1 cellular context compared by ENCODE assay signal in the genomic region with DNA sequence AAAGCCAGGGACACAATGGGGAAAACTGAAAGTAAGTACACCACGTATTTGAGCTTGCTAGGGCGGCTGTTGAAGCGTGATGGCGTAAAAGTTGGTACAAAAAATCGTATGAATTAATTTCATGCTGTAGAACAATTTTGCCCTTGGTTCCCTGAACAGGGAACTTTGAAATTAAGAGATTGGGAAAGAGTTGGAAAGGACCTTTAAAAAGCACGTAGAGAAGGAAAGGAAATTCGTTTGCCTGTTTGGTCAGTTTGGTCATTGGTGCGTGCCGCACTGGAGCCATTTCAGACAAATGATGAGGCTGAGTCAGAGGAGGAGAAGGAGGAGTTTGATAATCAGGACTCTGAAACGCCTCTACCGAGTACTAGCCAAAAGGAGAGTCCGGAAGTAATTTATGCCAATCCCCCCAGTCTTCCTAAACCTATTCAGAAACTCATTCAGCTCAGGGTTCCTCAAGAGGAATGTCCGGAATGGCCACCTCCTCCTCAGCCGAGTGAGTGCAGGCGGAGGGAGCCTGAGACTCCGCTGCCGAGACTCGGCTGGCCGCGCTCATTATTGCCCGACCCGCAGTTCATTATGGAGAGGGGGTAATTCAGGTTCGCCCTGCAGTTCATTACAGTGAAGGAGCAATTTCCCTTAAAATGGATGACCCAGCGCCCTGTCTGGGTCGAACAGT.
TF ChIP-seq lines count a peak whose summit lies in the region.

No MANE protein-coding gene starts in this region.

TF ChIP-seq in HEK293, 187 proteins besides CTCF, POLR2A, EP300 and RAD21 (continued from another document and continues in another):
- TF ChIP-seq, protein P1, sequence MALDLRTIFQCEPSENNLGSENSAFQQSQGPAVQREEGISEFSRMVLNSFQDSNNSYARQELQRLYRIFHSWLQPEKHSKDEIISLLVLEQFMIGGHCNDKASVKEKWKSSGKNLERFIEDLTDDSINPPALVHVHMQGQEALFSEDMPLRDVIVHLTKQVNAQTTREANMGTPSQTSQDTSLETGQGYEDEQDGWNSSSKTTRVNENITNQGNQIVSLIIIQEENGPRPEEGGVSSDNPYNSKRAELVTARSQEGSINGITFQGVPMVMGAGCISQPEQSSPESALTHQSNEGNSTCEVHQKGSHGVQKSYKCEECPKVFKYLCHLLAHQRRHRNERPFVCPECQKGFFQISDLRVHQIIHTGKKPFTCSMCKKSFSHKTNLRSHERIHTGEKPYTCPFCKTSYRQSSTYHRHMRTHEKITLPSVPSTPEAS (tag by site-specific recombination; IDR thresholded peaks at IDR 0.05): no peak
- TF ChIP-seq, protein P2, sequence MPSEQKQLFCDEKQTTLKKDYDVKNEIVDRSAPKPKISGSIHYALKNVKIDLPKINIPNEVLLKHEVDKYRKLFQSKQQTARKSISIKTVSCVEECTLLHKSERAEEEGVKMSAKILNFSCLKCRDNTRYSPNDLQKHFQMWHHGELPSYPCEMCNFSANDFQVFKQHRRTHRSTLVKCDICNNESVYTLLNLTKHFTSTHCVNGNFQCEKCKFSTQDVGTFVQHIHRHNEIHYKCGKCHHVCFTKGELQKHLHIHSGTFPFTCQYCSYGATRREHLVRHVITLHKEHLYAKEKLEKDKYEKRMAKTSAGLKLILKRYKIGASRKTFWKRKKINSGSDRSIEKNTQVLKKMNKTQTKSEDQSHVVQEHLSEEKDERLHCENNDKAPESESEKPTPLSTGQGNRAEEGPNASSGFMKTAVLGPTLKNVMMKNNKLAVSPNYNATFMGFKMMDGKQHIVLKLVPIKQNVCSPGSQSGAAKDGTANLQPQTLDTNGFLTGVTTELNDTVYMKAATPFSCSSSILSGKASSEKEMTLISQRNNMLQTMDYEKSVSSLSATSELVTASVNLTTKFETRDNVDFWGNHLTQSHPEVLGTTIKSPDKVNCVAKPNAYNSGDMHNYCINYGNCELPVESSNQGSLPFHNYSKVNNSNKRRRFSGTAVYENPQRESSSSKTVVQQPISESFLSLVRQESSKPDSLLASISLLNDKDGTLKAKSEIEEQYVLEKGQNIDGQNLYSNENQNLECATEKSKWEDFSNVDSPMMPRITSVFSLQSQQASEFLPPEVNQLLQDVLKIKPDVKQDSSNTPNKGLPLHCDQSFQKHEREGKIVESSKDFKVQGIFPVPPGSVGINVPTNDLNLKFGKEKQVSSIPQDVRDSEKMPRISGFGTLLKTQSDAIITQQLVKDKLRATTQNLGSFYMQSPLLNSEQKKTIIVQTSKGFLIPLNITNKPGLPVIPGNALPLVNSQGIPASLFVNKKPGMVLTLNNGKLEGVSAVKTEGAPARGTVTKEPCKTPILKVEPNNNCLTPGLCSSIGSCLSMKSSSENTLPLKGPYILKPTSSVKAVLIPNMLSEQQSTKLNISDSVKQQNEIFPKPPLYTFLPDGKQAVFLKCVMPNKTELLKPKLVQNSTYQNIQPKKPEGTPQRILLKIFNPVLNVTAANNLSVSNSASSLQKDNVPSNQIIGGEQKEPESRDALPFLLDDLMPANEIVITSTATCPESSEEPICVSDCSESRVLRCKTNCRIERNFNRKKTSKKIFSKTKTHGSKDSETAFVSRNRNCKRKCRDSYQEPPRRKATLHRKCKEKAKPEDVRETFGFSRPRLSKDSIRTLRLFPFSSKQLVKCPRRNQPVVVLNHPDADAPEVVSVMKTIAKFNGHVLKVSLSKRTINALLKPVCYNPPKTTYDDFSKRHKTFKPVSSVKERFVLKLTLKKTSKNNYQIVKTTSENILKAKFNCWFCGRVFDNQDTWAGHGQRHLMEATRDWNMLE (tag by site-specific recombination; conservative IDR thresholded peaks at IDR 0.05; ENCODE audit: low read depth): no peak
- TF ChIP-seq ZNF169 (tag by site-specific recombination; IDR thresholded peaks at IDR 0.05) (no peak), ZNF48 (tag by site-specific recombination; IDR thresholded peaks at IDR 0.05) (no peak), ZNF747 (tag by site-specific recombination; IDR thresholded peaks at IDR 0.05) (no peak), ZNF324 (tag by site-specific recombination; IDR thresholded peaks at IDR 0.05) (no peak), ZNF248 (tag by site-specific recombination; IDR thresholded peaks at IDR 0.05) (no peak), ZNF777 (tag by site-specific recombination; IDR thresholded peaks at IDR 0.05; ENCODE audit: borderline replicate concordance) (no peak), ZNF792 (tag by site-specific recombination; IDR thresholded peaks at IDR 0.05) (no peak), ZNF121 (tag by site-specific recombination; IDR thresholded peaks at IDR 0.05) (no peak), ZBTB17 (tag by site-specific recombination; IDR thresholded peaks at IDR 0.05) (peak; percentile 95), ZNF473 (tag by site-specific recombination; IDR thresholded peaks at IDR 0.05) (no peak), KLF1 (tag by site-specific recombination; IDR thresholded peaks at IDR 0.05) (no peak), ZNF112 (tag by site-specific recombination; IDR thresholded peaks at IDR 0.05) (no peak), ZNF24 (tag by site-specific recombination; IDR thresholded peaks at IDR 0.05) (0 out of 2 replicates have a peak, but pooled peaks have one; percentile 63), ZNF311 (tag by site-specific recombination; IDR thresholded peaks at IDR 0.05; ENCODE audit: borderline replicate concordance) (no peak), ZNF629 (tag by site-specific recombination; IDR thresholded peaks at IDR 0.05) (peak; percentile 43), ZNF10 (tag by site-specific recombination; IDR thresholded peaks at IDR 0.05) (no peak), ZNF549 (tag by site-specific recombination; IDR thresholded peaks at IDR 0.05) (no peak), ZNF202 (tag by site-specific recombination; IDR thresholded peaks at IDR 0.05; ENCODE audit: borderline replicate concordance) (no peak), ZBTB8A (tag by site-specific recombination; IDR thresholded peaks at IDR 0.05) (no peak), ZNF19 (tag by site-specific recombination; IDR thresholded peaks at IDR 0.05; ENCODE audit: low read depth) (no peak), ZNF138 (tag by site-specific recombination; IDR thresholded peaks at IDR 0.05; ENCODE audit: borderline replicate concordance) (no peak), ZNF785 (tag by site-specific recombination; IDR thresholded peaks at IDR 0.05) (no peak), ZNF776 (tag by site-specific recombination; IDR thresholded peaks at IDR 0.05; ENCODE audit: borderline replicate concordance) (no peak), ZNF335 (tag by site-specific recombination; conservative IDR thresholded peaks at IDR 0.05) (peak; percentile 90), ZNF140 (tag by site-specific recombination; IDR thresholded peaks at IDR 0.05) (no peak), ZNF555 (tag by site-specific recombination; conservative IDR thresholded peaks at IDR 0.05) (no peak), GLIS1 (tag by site-specific recombination; IDR thresholded peaks at IDR 0.05) (no peak), PRDM1 (tag by site-specific recombination; IDR thresholded peaks at IDR 0.05) (peak; percentile 76), ZNF391 (tag by site-specific recombination; IDR thresholded peaks at IDR 0.05; ENCODE audit: borderline replicate concordance, low read depth) (0 out of 2 replicates have a peak, but pooled peaks have one; percentile 15)
- TF ChIP-seq, protein P3, sequence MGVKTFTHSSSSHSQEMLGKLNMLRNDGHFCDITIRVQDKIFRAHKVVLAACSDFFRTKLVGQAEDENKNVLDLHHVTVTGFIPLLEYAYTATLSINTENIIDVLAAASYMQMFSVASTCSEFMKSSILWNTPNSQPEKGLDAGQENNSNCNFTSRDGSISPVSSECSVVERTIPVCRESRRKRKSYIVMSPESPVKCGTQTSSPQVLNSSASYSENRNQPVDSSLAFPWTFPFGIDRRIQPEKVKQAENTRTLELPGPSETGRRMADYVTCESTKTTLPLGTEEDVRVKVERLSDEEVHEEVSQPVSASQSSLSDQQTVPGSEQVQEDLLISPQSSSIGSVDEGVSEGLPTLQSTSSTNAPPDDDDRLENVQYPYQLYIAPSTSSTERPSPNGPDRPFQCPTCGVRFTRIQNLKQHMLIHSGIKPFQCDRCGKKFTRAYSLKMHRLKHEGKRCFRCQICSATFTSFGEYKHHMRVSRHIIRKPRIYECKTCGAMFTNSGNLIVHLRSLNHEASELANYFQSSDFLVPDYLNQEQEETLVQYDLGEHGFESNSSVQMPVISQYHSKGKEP (tag by site-specific recombination; IDR thresholded peaks at IDR 0.05): no peak; the same call in 1 of the 2 replicates
- TF ChIP-seq, protein P4, sequence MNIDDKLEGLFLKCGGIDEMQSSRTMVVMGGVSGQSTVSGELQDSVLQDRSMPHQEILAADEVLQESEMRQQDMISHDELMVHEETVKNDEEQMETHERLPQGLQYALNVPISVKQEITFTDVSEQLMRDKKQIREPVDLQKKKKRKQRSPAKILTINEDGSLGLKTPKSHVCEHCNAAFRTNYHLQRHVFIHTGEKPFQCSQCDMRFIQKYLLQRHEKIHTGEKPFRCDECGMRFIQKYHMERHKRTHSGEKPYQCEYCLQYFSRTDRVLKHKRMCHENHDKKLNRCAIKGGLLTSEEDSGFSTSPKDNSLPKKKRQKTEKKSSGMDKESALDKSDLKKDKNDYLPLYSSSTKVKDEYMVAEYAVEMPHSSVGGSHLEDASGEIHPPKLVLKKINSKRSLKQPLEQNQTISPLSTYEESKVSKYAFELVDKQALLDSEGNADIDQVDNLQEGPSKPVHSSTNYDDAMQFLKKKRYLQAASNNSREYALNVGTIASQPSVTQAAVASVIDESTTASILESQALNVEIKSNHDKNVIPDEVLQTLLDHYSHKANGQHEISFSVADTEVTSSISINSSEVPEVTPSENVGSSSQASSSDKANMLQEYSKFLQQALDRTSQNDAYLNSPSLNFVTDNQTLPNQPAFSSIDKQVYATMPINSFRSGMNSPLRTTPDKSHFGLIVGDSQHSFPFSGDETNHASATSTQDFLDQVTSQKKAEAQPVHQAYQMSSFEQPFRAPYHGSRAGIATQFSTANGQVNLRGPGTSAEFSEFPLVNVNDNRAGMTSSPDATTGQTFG (tag by site-specific recombination; IDR thresholded peaks at IDR 0.05; ENCODE audit: borderline replicate concordance): no peak
- TF ChIP-seq, protein P5, sequence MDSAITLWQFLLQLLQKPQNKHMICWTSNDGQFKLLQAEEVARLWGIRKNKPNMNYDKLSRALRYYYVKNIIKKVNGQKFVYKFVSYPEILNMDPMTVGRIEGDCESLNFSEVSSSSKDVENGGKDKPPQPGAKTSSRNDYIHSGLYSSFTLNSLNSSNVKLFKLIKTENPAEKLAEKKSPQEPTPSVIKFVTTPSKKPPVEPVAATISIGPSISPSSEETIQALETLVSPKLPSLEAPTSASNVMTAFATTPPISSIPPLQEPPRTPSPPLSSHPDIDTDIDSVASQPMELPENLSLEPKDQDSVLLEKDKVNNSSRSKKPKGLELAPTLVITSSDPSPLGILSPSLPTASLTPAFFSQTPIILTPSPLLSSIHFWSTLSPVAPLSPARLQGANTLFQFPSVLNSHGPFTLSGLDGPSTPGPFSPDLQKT (IDR thresholded peaks at IDR 0.05; ENCODE audit: borderline replicate concordance, low read depth, low read length): no peak
- TF ChIP-seq, protein P6, sequence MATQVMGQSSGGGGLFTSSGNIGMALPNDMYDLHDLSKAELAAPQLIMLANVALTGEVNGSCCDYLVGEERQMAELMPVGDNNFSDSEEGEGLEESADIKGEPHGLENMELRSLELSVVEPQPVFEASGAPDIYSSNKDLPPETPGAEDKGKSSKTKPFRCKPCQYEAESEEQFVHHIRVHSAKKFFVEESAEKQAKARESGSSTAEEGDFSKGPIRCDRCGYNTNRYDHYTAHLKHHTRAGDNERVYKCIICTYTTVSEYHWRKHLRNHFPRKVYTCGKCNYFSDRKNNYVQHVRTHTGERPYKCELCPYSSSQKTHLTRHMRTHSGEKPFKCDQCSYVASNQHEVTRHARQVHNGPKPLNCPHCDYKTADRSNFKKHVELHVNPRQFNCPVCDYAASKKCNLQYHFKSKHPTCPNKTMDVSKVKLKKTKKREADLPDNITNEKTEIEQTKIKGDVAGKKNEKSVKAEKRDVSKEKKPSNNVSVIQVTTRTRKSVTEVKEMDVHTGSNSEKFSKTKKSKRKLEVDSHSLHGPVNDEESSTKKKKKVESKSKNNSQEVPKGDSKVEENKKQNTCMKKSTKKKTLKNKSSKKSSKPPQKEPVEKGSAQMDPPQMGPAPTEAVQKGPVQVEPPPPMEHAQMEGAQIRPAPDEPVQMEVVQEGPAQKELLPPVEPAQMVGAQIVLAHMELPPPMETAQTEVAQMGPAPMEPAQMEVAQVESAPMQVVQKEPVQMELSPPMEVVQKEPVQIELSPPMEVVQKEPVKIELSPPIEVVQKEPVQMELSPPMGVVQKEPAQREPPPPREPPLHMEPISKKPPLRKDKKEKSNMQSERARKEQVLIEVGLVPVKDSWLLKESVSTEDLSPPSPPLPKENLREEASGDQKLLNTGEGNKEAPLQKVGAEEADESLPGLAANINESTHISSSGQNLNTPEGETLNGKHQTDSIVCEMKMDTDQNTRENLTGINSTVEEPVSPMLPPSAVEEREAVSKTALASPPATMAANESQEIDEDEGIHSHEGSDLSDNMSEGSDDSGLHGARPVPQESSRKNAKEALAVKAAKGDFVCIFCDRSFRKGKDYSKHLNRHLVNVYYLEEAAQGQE (tag by site-specific recombination; IDR thresholded peaks at IDR 0.05): no peak
- TF ChIP-seq, protein P7, sequence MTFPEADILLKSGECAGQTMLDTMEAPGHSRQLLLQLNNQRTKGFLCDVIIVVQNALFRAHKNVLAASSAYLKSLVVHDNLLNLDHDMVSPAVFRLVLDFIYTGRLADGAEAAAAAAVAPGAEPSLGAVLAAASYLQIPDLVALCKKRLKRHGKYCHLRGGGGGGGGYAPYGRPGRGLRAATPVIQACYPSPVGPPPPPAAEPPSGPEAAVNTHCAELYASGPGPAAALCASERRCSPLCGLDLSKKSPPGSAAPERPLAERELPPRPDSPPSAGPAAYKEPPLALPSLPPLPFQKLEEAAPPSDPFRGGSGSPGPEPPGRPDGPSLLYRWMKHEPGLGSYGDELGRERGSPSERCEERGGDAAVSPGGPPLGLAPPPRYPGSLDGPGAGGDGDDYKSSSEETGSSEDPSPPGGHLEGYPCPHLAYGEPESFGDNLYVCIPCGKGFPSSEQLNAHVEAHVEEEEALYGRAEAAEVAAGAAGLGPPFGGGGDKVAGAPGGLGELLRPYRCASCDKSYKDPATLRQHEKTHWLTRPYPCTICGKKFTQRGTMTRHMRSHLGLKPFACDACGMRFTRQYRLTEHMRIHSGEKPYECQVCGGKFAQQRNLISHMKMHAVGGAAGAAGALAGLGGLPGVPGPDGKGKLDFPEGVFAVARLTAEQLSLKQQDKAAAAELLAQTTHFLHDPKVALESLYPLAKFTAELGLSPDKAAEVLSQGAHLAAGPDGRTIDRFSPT (tag by site-specific recombination; IDR thresholded peaks at IDR 0.05): no peak
- TF ChIP-seq, protein P8, sequence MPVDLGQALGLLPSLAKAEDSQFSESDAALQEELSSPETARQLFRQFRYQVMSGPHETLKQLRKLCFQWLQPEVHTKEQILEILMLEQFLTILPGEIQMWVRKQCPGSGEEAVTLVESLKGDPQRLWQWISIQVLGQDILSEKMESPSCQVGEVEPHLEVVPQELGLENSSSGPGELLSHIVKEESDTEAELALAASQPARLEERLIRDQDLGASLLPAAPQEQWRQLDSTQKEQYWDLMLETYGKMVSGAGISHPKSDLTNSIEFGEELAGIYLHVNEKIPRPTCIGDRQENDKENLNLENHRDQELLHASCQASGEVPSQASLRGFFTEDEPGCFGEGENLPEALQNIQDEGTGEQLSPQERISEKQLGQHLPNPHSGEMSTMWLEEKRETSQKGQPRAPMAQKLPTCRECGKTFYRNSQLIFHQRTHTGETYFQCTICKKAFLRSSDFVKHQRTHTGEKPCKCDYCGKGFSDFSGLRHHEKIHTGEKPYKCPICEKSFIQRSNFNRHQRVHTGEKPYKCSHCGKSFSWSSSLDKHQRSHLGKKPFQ (tag by site-specific recombination; IDR thresholded peaks at IDR 0.05): no peak
